In the genomic region with DNA sequence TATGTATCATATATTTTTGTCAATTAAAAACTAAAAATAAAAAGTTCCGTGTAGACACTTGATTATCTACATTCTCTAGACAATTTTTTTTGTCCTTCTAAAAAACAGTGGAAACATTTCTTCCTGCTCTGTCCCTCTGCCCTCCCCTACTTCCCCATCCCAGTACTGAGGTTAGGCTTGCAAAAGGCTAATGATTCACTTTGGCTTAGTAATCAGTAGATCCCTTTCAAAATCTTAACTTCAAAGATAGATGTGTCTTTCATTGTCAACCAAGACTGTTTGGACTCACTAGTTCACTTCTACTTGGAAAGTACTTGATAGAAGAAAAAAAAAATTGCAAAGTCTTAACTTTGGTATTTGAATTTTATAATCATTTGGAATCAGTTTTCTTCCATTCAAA, we compare ENCODE assay signal across 16 cellular contexts. TPM values are rescaled to one million over a fixed set of nuclear protein-coding genes. Genes with fewer than 3 reads are reported as not detected.
DNase-seq lines count a peak whose midpoint lies in the region; ATAC-seq and TF ChIP-seq lines count a peak whose summit lies in the region.
"Had no signal": no experiment of that assay in that cellular context is flagged by ENCODE, and none has a peak within 500 bp of the region (broad histone marks: within the 10 kb centered on the region; RNA-seq: fewer than 3 reads in every experiment).

No MANE protein-coding gene starts in this region.

- peaks cover 37% of the 10 kb centered on the region; the same call in 1 of the 2 replicates for H4K20me1 ChIP-seq in PC-3 (ENCODE audit: low read length)
- peaks cover 81% of the 10 kb centered on the region for H4K20me1 ChIP-seq in smooth muscle cell (ENCODE audit: low read depth)

- POLR2A ChIA-PET in MCF 10A (lab: Yijun Ruan, JAX) (interaction anchor here (0.9 kb wide), 1 partner anchor 16 kb away, joined by 3 read pairs; no protein-coding TSS in a partner anchor), PC-3 (lab: Charles Lee; ENCODE audit: unreplicated experiment) (no interaction called here)

- H2AFZ ChIP-seq in PC-3 (ENCODE audit: low read length), result no peak overlapping the region
- H2AFZ ChIP-seq in smooth muscle cell (ENCODE audit: low read depth), result no peak overlapping the region

- H3K9ac ChIP-seq in PC-3 (ENCODE audit: low read length) (no peak overlapping the region), smooth muscle cell (ENCODE audit: low read depth) (no peak overlapping the region)

- peaks cover 89% of the 10 kb centered on the region for H3K79me2 ChIP-seq in PC-3 (ENCODE audit: low read length)
- H3K79me2 ChIP-seq in smooth muscle cell (ENCODE audit: low read depth), result peaks cover 84% of the 10 kb centered on the region

- H3K9me2 ChIP-seq in PC-3 (replicated peaks; ENCODE audit: low read length), result no peaks in the 10 kb centered on the region

- H3F3A ChIP-seq in PC-3 (ENCODE audit: low read length, unreplicated experiment) (no peaks in the 10 kb centered on the region), smooth muscle cell (ENCODE audit: low read depth) (peaks cover 15% of the 10 kb centered on the region)

- H3K36me3 ChIP-seq in breast epithelium (no peaks in the 10 kb centered on the region), PC-3 (ENCODE audit: low read depth, low read length) (no peaks in the 10 kb centered on the region), smooth muscle cell (ENCODE audit: low read depth) (no peaks in the 10 kb centered on the region)

- H3K9me3 Mint-ChIP-seq in MCF 10A (ENCODE audit: unreplicated experiment), result no peaks in the 10 kb centered on the region
- H3K9me3 Mint-ChIP-seq: activated CD4-positive, alpha-beta T cell treated with anti-CD3 and anti-CD28 coated beads, Interleukin-2, amount 10 ng/mL, durations not matched to agents 7 days and 5 days; activated T-cell treated with anti-CD3 and anti-CD28 coated beads, Interleukin-2, amount 50 U/mL, for 4 hours; CD8-positive, alpha-beta memory T cell; T-helper 1 cell treated with Interleukin-12 subunit alpha and Interleukin-12 subunit beta and Interleukin-4 antibody, amounts not matched to agents 30 μg/mL and 1 μg/mL, for 36 hours had no signal

- CTCF ChIA-PET in MCF 10A (lab: Yijun Ruan, JAX), result no interaction called here
- CTCF ChIA-PET in PC-3 (lab: Charles Lee), result no interaction called here

- intact Hi-C loops in MCF 10A (cut with micrococcal nuclease), result no loop called here
- intact Hi-C loops in breast epithelium (cut with DNase I; ENCODE audit: low total_unique reads), result no loop called here
- intact Hi-C loops in PC-3 (cut with micrococcal nuclease), result no loop called here

- no peaks in the 10 kb centered on the region for H3K27me3 ChIP-seq in breast epithelium
- no peaks in the 10 kb centered on the region for H3K27me3 ChIP-seq in PC-3 (ENCODE audit: low read length)
- H3K27me3 ChIP-seq in smooth muscle cell (ENCODE audit: low read depth), result no peaks in the 10 kb centered on the region

- WGBS in smooth muscle cell (ENCODE audit: low lambda C conversion rate), result 36% methylated on average over 1 of the region's 1 CpG

- H3K9me3 ChIP-seq in breast epithelium (no peaks in the 10 kb centered on the region), PC-3 (ENCODE audit: low read length) (no peaks in the 10 kb centered on the region), smooth muscle cell (replicated peaks; ENCODE audit: low read depth) (no peaks in the 10 kb centered on the region)

- H3K27me3 Mint-ChIP-seq in MCF 10A (ENCODE audit: insufficient read depth, unreplicated experiment), result no peaks in the 10 kb centered on the region
- H3K27me3 Mint-ChIP-seq: activated CD4-positive, alpha-beta T cell treated with anti-CD3 and anti-CD28 coated beads, Interleukin-2, amount 10 ng/mL, durations not matched to agents 7 days and 5 days had no signal

- TF ChIP-seq CTCF in MCF 10A (IDR thresholded peaks at IDR 0.05; ENCODE audit: unreplicated experiment) (no peak), breast epithelium (IDR thresholded peaks at IDR 0.05) (no peak), PC-3 (conservative IDR thresholded peaks at IDR 0.05; ENCODE audit: low read depth, low read length) (no peak), epithelial cell of esophagus (IDR thresholded peaks at IDR 0.05; ENCODE audit: insufficient read depth, low read depth, low read length, missing control alignments) (no peak), smooth muscle cell (IDR thresholded peaks at IDR 0.05; ENCODE audit: borderline replicate concordance, insufficient read depth, poor library complexity, severe bottlenecking) (no peak)

- no peak overlapping the region for H3K4me3 Mint-ChIP-seq in MCF 10A (ENCODE audit: unreplicated experiment)
- H3K4me3 Mint-ChIP-seq: activated CD4-positive, alpha-beta T cell treated with anti-CD3 and anti-CD28 coated beads, Interleukin-2, amount 10 ng/mL, durations not matched to agents 7 days and 5 days; activated T-cell treated with anti-CD3 and anti-CD28 coated beads, Interleukin-2, amount 50 U/mL, for 4 hours; CD8-positive, alpha-beta memory T cell; T-helper 1 cell treated with Interleukin-12 subunit alpha and Interleukin-12 subunit beta and Interleukin-4 antibody, amounts not matched to agents 30 μg/mL and 1 μg/mL, for 36 hours had no signal

- TF ChIP-seq POLR2A in breast epithelium (IDR thresholded peaks at IDR 0.05), result no peak

- H3K4me2 ChIP-seq in PC-3 (ENCODE audit: low read length) (no peak overlapping the region), smooth muscle cell (peak overlapping the region; percentile 58)

- no TSS peak for BruUV-seq in MCF 10A (replicated peaks; lab: Mats Ljungman, UMichigan)
- BruUV-seq in PC-3 (replicated peaks; lab: Mats Ljungman, UMichigan), result no TSS peak

- no peak overlapping the region for H3K27ac ChIP-seq in breast epithelium
- no peak overlapping the region for H3K27ac ChIP-seq in PC-3 (ENCODE audit: low read length)
- peak overlapping the region; percentile 56 for H3K27ac ChIP-seq in smooth muscle cell (ENCODE audit: low read depth)

- DNase-seq in MCF 10A (ENCODE audit: unreplicated experiment) (peak; percentile 10), breast epithelium (ENCODE audit: low spot score in 2 of 2) (no peak), PC-3 (peak; percentile 31), epithelial cell of esophagus (ENCODE audit: low read depth) (peak; percentile 66), smooth muscle cell (lab: John Stamatoyannopoulos, UW; ENCODE audit: unreplicated experiment) (no peak), NCI-H2171 (lab: John Stamatoyannopoulos, UW) (no peak), NCI-H2081 treated with DMSO at 0.1 percent for 48 hours (lab: John Stamatoyannopoulos, UW) (no peak)
- DNase-seq: activated CD4-positive, alpha-beta T cell treated with anti-CD3 and anti-CD28 coated beads, Interleukin-2, amount 10 ng/mL, durations not matched to agents 7 days and 5 days; activated T-cell treated with anti-CD3 and anti-CD28 coated beads, Interleukin-2, amount 50 U/mL, for 4 hours; CD8-positive, alpha-beta memory T cell; erythroblast; NCI-H1092 treated with DMSO at 0.1 percent for 48 hours; stimulated activated naive CD4-positive, alpha-beta T cell treated with Interleukin-2 at 50 U/mL for 16 hours had no signal

- peaks cover 0 to 6% of the 10 kb centered on the region in 2 donors for H3K4me1 ChIP-seq in breast epithelium
- peaks cover 18% of the 10 kb centered on the region for H3K4me1 ChIP-seq in PC-3 (ENCODE audit: insufficient read depth, low read length)
- peaks cover 24% of the 10 kb centered on the region for H3K4me1 ChIP-seq in smooth muscle cell (ENCODE audit: low read depth)

- H3K4me3 ChIP-seq in breast epithelium, result no peak overlapping the region
- H3K4me3 ChIP-seq in PC-3 (ENCODE audit: low read length), result no peak overlapping the region
- no peak overlapping the region for H3K4me3 ChIP-seq in epithelial cell of esophagus (ENCODE audit: low read length)
- no peak overlapping the region for H3K4me3 ChIP-seq in smooth muscle cell
- H3K4me3 ChIP-seq: lung had no signal

- H3K36me3 Mint-ChIP-seq in MCF 10A (ENCODE audit: insufficient read depth, unreplicated experiment), result peaks cover 6% of the 10 kb centered on the region

- peaks cover 28% of the 10 kb centered on the region for H3K4me1 Mint-ChIP-seq in MCF 10A (ENCODE audit: insufficient read depth, unreplicated experiment)

- H3K27ac Mint-ChIP-seq in MCF 10A (ENCODE audit: low read depth, unreplicated experiment), result no peak overlapping the region
- H3K27ac Mint-ChIP-seq: activated CD4-positive, alpha-beta T cell treated with anti-CD3 and anti-CD28 coated beads, Interleukin-2, amount 10 ng/mL, durations not matched to agents 7 days and 5 days; T-helper 1 cell treated with Interleukin-12 subunit alpha and Interleukin-12 subunit beta and Interleukin-4 antibody, amounts not matched to agents 30 μg/mL and 1 μg/mL, for 36 hours had no signal

- no peak for ATAC-seq in PC-3
- no peak for ATAC-seq in HG03196 (IDR thresholded peaks at IDR 0.05; ENCODE audit: unreplicated experiment)
- ATAC-seq: activated T-cell treated with anti-CD3 and anti-CD28 coated beads, Interleukin-2, amount 50 U/mL, for 4 hours had no signal

RNA-seq across cellular contexts. Expression of a gene that starts 3.8 kb away (rescaled TPM):
- total RNA-seq in MCF 10A (2022), result 43.9 and 50.6 TPM in 2 replicates
- 100 to 1,000 TPM in 1 of 3 donors, 10 to 100 TPM in 2; 79.0 to 101 (median 89.9) TPM for total RNA-seq in breast epithelium
- 46.8 and 51.7 TPM in 2 replicates for total RNA-seq in PC-3 (2014; rRNA removed)
- 74.9 and 78.2 TPM in 2 replicates for total RNA-seq in smooth muscle cell
- 41.5 and 49.2 TPM in 2 replicates for polyA plus RNA-seq in smooth muscle cell

RNA-seq across cellular contexts. Expression of a gene that starts 4.3 kb away (rescaled TPM):
- 70.4 and 87.7 TPM in 2 replicates for total RNA-seq in MCF 10A (2022)
- 10 to 100 TPM; 23.0 to 29.0 (median 23.9) TPM for total RNA-seq in breast epithelium
- 26.2 and 51.8 TPM in 2 replicates for total RNA-seq in PC-3 (2014; rRNA removed)
- 32.9 and 45.0 TPM in 2 replicates for total RNA-seq in smooth muscle cell
- polyA plus RNA-seq in smooth muscle cell, result 14.6 and 22.7 TPM in 2 replicates

Comparison
In these comparisons a context has a peak if more than half of its experiments do, and no peak if none do; other contexts are left out.
1. DNase-seq: peak in MCF 10A (single experiment), PC-3 (single experiment) and epithelial cell of esophagus (single experiment); none in breast epithelium (0 of 2), smooth muscle cell (single experiment), NCI-H2171 (single experiment) and NCI-H2081 treated with DMSO at 0.1 percent for 48 hours (single experiment).